ENCODE assay signal across 2 cellular contexts in genomic region chr6:56986611-56987010, GRCh38.
TF ChIP-seq lines count a peak whose summit lies in the region.

No MANE protein-coding gene starts in this region.

TF ChIP-seq in K562, 482 proteins besides CTCF, POLR2A, EP300 and RAD21 (continued from another document):
- TF ChIP-seq, protein P1, sequence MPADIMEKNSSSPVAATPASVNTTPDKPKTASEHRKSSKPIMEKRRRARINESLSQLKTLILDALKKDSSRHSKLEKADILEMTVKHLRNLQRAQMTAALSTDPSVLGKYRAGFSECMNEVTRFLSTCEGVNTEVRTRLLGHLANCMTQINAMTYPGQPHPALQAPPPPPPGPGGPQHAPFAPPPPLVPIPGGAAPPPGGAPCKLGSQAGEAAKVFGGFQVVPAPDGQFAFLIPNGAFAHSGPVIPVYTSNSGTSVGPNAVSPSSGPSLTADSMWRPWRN (IDR thresholded peaks at IDR 0.05; ENCODE audit: low read depth): no peak
- no peak for TF ChIP-seq ZNF436 (CRISPR knock-in tag; IDR thresholded peaks at IDR 0.05)
- no peak for TF ChIP-seq KAT2B (IDR thresholded peaks at IDR 0.05; ENCODE audit: low read depth, low read length)
- TF ChIP-seq ZNF384 (IDR thresholded peaks at IDR 0.05; ENCODE audit: low read depth, low read length): peak; percentile 13; the same call in 1 of the 2 replicates
- TF ChIP-seq IRF2 (CRISPR knock-in tag; IDR thresholded peaks at IDR 0.05): no peak

TF ChIP-seq in SK-N-SH treated with all-trans-retinoic acid at 6 μM for 48 hours, 23 proteins besides CTCF, POLR2A, EP300 and RAD21 (continued from another document):
- TF ChIP-seq ZNF70 (CRISPR knock-in tag; IDR thresholded peaks at IDR 0.05) (no peak), TCF4 (CRISPR knock-in tag; IDR thresholded peaks at IDR 0.05; ENCODE audit: borderline replicate concordance) (no peak), ISL1 (CRISPR knock-in tag; IDR thresholded peaks at IDR 0.05) (no peak), ZFP3 (CRISPR knock-in tag; IDR thresholded peaks at IDR 0.05) (no peak), TSHZ2 (CRISPR knock-in tag; IDR thresholded peaks at IDR 0.05) (no peak), OSR1 (CRISPR knock-in tag; IDR thresholded peaks at IDR 0.05) (no peak), ZNF8 (CRISPR knock-in tag; IDR thresholded peaks at IDR 0.05) (no peak), POU6F1 (CRISPR knock-in tag; IDR thresholded peaks at IDR 0.05; ENCODE audit: borderline replicate concordance, low read depth) (no peak), ARNTL (CRISPR knock-in tag; IDR thresholded peaks at IDR 0.05; ENCODE audit: borderline replicate concordance, low read depth) (no peak), TOX (CRISPR knock-in tag; IDR thresholded peaks at IDR 0.05; ENCODE audit: borderline replicate concordance) (no peak), ZNF565 (CRISPR knock-in tag; conservative IDR thresholded peaks at IDR 0.05; ENCODE audit: low read depth) (no peak)
- TF ChIP-seq, protein P2, sequence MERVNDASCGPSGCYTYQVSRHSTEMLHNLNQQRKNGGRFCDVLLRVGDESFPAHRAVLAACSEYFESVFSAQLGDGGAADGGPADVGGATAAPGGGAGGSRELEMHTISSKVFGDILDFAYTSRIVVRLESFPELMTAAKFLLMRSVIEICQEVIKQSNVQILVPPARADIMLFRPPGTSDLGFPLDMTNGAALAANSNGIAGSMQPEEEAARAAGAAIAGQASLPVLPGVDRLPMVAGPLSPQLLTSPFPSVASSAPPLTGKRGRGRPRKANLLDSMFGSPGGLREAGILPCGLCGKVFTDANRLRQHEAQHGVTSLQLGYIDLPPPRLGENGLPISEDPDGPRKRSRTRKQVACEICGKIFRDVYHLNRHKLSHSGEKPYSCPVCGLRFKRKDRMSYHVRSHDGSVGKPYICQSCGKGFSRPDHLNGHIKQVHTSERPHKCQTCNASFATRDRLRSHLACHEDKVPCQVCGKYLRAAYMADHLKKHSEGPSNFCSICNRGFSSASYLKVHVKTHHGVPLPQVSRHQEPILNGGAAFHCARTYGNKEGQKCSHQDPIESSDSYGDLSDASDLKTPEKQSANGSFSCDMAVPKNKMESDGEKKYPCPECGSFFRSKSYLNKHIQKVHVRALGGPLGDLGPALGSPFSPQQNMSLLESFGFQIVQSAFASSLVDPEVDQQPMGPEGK (CRISPR knock-in tag; IDR thresholded peaks at IDR 0.05; ENCODE audit: borderline replicate concordance): no peak
